Comparison of ENCODE assay signal across 11 cellular contexts in the genomic region with DNA sequence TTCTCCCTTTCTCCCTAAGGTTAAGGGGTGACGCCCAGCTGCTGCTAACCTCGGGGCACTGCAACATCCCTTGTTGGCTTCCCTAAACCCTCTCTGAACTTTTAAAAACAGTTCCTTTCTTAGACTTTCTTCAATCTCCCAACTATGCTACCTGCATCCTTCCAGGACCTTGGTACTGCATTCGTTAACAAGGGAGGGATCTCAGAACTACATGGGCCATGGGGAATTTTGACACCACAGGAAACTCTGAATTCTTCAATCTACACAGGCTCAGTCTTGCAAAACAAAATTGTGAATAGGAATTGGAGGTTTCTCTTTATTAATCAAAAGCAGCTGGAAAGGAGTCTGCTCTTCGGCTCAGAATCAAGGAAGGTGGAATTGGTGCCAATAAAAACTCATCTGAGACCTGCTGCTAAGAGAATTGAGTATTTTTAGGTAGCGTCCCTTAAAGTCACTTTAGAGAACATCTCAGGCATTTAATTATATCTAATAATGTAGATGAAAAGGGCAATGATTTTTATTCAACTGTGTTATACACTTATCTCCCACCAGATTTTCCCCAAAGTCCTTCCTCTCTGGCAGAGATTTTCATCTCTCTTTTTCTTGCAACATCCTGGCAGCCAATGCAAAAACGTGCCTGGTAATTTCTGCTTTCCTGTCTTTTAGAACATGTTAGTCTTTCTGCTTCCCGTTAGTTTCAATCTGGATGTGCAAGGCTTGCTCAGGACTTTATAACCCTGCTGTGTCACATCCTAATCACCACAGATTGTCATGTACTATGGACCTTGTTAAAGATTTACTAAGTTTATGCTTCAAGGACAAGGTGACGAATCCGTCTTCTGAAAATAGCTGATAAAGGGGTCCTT.
DNase-seq lines count a peak whose midpoint lies in the region; ATAC-seq, FAIRE-seq and TF ChIP-seq lines count a peak whose summit lies in the region.
"Had no signal": no experiment of that assay in that cellular context is flagged by ENCODE, and none has a peak within 500 bp of the region (broad histone marks: within the 10 kb centered on the region; RNA-seq: fewer than 3 reads in every experiment).

No MANE protein-coding gene starts in this region.

- H3K27ac ChIP-seq in heart left ventricle (peak overlapping the region; percentile 33 to 77 (median 54)), pancreas (peak overlapping the region in 3 of 4 donors; percentile 38 to 71 (median 60))

- FAIRE-seq in pancreas (lab: Jason Lieb, UNC), result no peak

- H3K4me3 ChIP-seq in adipocyte (ENCODE audit: low read length) (peak overlapping the region; percentile 20), heart left ventricle (no peak overlapping the region), pancreas (no peak overlapping the region)

- H3K9me3 ChIP-seq in adipocyte (ENCODE audit: control insufficient read depth, low read length) (no peaks in the 10 kb centered on the region), heart left ventricle (no peaks in the 10 kb centered on the region), pancreas (no peaks in the 10 kb centered on the region)

- H3K27me3 ChIP-seq in adipocyte (replicated peaks; ENCODE audit: control insufficient read depth, insufficient read depth, low read length), result no peaks in the 10 kb centered on the region
- no peaks in the 10 kb centered on the region for H3K27me3 ChIP-seq in heart left ventricle
- H3K27me3 ChIP-seq in pancreas, result no peaks in the 10 kb centered on the region

- DNase-seq in AG20443 (ENCODE audit: low spot score) (peak; percentile 52), adipocyte (ENCODE audit: low read depth) (peak; percentile 82), heart left ventricle (no peak), pancreas (no peak), COR-L47 (lab: John Stamatoyannopoulos, UW) (no peak)
- DNase-seq: activated CD4-positive, CD25-positive, alpha-beta regulatory T cell; activated effector memory CD4-positive, alpha-beta T cell treated with anti-CD3 and anti-CD28 coated beads, Interleukin-2, amount 50 U/mL, for 16 hours; CD4-positive, alpha-beta T cell had no signal

- no peak for TF ChIP-seq POLR2A in heart left ventricle (IDR thresholded peaks at IDR 0.05)

- 34 to 41% (median 37%) methylated on average over 9 of the region's 9 CpGs for WGBS in heart left ventricle, 4 donors
- 31 to 39% methylated on average over 9 of the region's 9 CpGs for WGBS in pancreas, 2 donors

- ATAC-seq in heart left ventricle (peak in 3 of 4 donors; percentile 23 to 73 (median 63)), pancreas (peak; percentile 71 to 83 (median 77)), HG03045 (IDR thresholded peaks at IDR 0.05; ENCODE audit: unreplicated experiment) (no peak), GM18498 (IDR thresholded peaks at IDR 0.05; ENCODE audit: unreplicated experiment) (no peak), GM21390 (IDR thresholded peaks at IDR 0.05; ENCODE audit: unreplicated experiment) (no peak)

- H3K9ac ChIP-seq in adipocyte (ENCODE audit: low read length), result peak overlapping the region; percentile 14

- H3K4me1 ChIP-seq in adipocyte (ENCODE audit: control insufficient read depth, insufficient read depth, low read length) (peaks cover 29% of the 10 kb centered on the region), heart left ventricle (peaks cover 4 to 51% (median 35%) of the 10 kb centered on the region in 12 donors), pancreas (peaks cover 26 to 40% (median 37%) of the 10 kb centered on the region in 3 donors)

- H3K36me3 ChIP-seq in adipocyte (ENCODE audit: control insufficient read depth, insufficient read depth, low read length, severe bottlenecking), result no peaks in the 10 kb centered on the region
- peaks cover 0 to 92% (median 49%) of the 10 kb centered on the region in 9 donors for H3K36me3 ChIP-seq in heart left ventricle
- no peaks in the 10 kb centered on the region for H3K36me3 ChIP-seq in pancreas

- intact Hi-C loops in heart left ventricle (cut with DNase I), result loop anchor here in 1 of 10 donors (10.0 kb wide), 1 partner anchor 257 kb away; no protein-coding TSS in a partner anchor
- intact Hi-C loops in pancreas (cut with DNase I), result no loop called here

- TF ChIP-seq CTCF in heart left ventricle (IDR thresholded peaks at IDR 0.05) (no peak), pancreas (IDR thresholded peaks at IDR 0.05) (no peak)

Comparison
In these comparisons a context has a peak if more than half of its experiments do, and no peak if none do; other contexts are left out.
1. DNase-seq: peak in AG20443 (single experiment) and adipocyte (single experiment); none in heart left ventricle (0 of 5), pancreas (0 of 6) and COR-L47 (single experiment).
2. ATAC-seq: peak in heart left ventricle (3 of 4) and pancreas (4 of 4); none in HG03045 (single experiment), GM18498 (single experiment) and GM21390 (single experiment).